Comparison of ENCODE assay signal across 19 cellular contexts in genomic region chr7:155631155-155631554, GRCh38.
"Had no signal": no experiment of that assay in that cellular context is flagged by ENCODE, and none has a peak within 500 bp of the region (broad histone marks: within the 10 kb centered on the region; RNA-seq: fewer than 3 reads in every experiment).

No MANE protein-coding gene starts in this region.

- H3K9me3 ChIP-seq: neutrophil, pancreas, thyroid gland had no signal

- H3K4me1 ChIP-seq: pancreas, psoas muscle, right atrium auricular region, thyroid gland had no signal

- H3K27ac ChIP-seq: neutrophil, pancreas, psoas muscle, right atrium auricular region, thyroid gland had no signal

- H3K27me3 ChIP-seq: pancreas, right atrium auricular region, thyroid gland had no signal

- H3K27ac Mint-ChIP-seq: activated CD4-positive, alpha-beta memory T cell treated with anti-CD3 and anti-CD28 coated beads, Interleukin-2, amount 10 ng/mL, durations not matched to agents 7 days and 5 days; activated CD4-positive, alpha-beta T cell treated with anti-CD3 and anti-CD28 coated beads, Interleukin-2, amount 10 ng/mL, durations not matched to agents 24 days and 14 days; activated naive CD4-positive, alpha-beta T cell treated with anti-CD3 and anti-CD28 coated beads, Interleukin-2, amount 10 ng/mL, durations not matched to agents 7 days and 5 days; natural killer cell treated with Interleukin-12 subunit alpha and Interleukin-12 subunit beta and Interleukin-15 and Interleukin-18, amount 100 ng/mL, for 72 hours had no signal

- H3K36me3 Mint-ChIP-seq: activated naive CD4-positive, alpha-beta T cell treated with anti-CD3 and anti-CD28 coated beads, Interleukin-2, amount 10 ng/mL, durations not matched to agents 7 days and 5 days had no signal

- H3K4me3 Mint-ChIP-seq: activated CD4-positive, alpha-beta memory T cell treated with anti-CD3 and anti-CD28 coated beads, Interleukin-2, amount 10 ng/mL, durations not matched to agents 7 days and 5 days; activated CD4-positive, alpha-beta T cell treated with anti-CD3 and anti-CD28 coated beads, Interleukin-2, amount 10 ng/mL, durations not matched to agents 24 days and 14 days; activated naive CD4-positive, alpha-beta T cell treated with anti-CD3 and anti-CD28 coated beads, Interleukin-2, amount 10 ng/mL, durations not matched to agents 7 days and 5 days; activated T-cell treated with anti-CD3 and anti-CD28 coated beads, Interleukin-2, amount 50 U/mL, for 72 hours; natural killer cell treated with Interleukin-12 subunit alpha and Interleukin-12 subunit beta and Interleukin-15 and Interleukin-18, amount 100 ng/mL, for 72 hours had no signal

- H3K4me3 ChIP-seq: pancreas, psoas muscle, right atrium auricular region, thyroid gland had no signal

- DNase-seq: activated CD4-positive, alpha-beta memory T cell treated with anti-CD3 and anti-CD28 coated beads, Interleukin-2, amount 10 ng/mL, durations not matched to agents 7 days and 5 days; activated CD4-positive, alpha-beta T cell treated with anti-CD3 and anti-CD28 coated beads, Interleukin-2, amount 10 ng/mL, durations not matched to agents 24 days and 14 days; activated effector memory CD4-positive, alpha-beta T cell treated with anti-CD3 and anti-CD28 coated beads, Interleukin-2, amount 50 U/mL, for 16 hours; activated naive CD4-positive, alpha-beta T cell treated with anti-CD3 and anti-CD28 coated beads, Interleukin-2, amount 10 ng/mL, durations not matched to agents 7 days and 5 days; activated T-cell treated with anti-CD3 and anti-CD28 coated beads, Interleukin-2, amount 50 U/mL, for 72 hours; cortex of kidney; hippocampal formation; left ventricle myocardium superior; mammary epithelial cell; midbrain; pancreas; psoas muscle; stimulated activated CD4-positive, alpha-beta T cell treated with anti-CD3 and anti-CD28 coated beads, Interleukin-4, amount 100 ng/mL, for 24 hours; stimulated activated naive CD4-positive, alpha-beta T cell treated with Interleukin-2 at 50 U/mL for 16 hours; thyroid gland had no signal

- ATAC-seq: activated CD4-positive, CD25-positive, alpha-beta regulatory T cell treated with anti-CD3 and anti-CD28 coated beads, Interleukin-2, amount 50 U/mL, for 24 hours; activated T-cell treated with anti-CD3 and anti-CD28 coated beads, Interleukin-2, amount 50 U/mL, for 72 hours; left ventricle myocardium superior; natural killer cell treated with Interleukin-12 subunit alpha and Interleukin-12 subunit beta and Interleukin-15 and Interleukin-18, amount 100 ng/mL, for 72 hours; pancreas; psoas muscle had no signal

- H3K36me3 ChIP-seq: neutrophil, pancreas, right atrium auricular region, thyroid gland had no signal
